1 cellular context compared by ENCODE assay signal in the genomic region with DNA sequence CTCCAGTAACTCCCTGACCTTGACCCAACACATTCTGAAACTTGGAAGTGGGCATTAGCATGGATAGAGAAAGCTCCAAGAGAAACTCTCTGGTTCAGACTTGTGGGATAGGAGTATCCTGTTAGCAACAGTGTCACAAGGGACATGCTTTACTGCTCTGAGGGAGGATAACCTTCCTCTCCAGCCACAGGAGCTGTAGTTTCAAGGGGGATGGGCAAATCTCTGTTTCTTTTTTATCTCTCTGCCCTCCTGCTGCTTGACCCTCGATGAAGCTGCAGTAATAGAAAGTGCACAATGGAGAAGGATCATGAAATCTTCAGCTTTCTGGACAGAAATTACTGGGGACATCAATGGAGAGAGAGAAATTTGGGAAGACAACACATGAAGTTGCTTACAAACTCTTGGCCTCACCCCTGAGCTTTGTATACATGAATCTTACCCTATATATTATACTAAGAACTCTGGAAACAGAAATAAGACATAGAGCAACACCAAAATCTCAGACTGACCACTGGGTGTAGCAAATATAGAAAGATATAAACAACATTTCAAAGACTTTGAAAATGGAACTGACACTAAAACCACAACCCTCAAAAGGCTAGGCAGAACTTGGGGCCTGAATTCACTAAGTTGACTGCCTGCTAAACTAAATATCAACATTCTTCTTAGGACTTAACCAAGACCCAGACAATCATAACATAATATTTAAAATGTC.
TF ChIP-seq lines count a peak whose summit lies in the region.

No MANE protein-coding gene starts in this region.

TF ChIP-seq in H1, 55 proteins besides CTCF, POLR2A, EP300 and RAD21 (continued from another document):
- no peak for TF ChIP-seq TEAD4 (IDR thresholded peaks at IDR 0.05; ENCODE audit: low read depth, low read length)
- TF ChIP-seq CHD2 (IDR thresholded peaks at IDR 0.05; ENCODE audit: low read length): no peak
- no peak for TF ChIP-seq JUND (IDR thresholded peaks at IDR 0.05; ENCODE audit: low read length)
- TF ChIP-seq BCL11A (IDR thresholded peaks at IDR 0.05; ENCODE audit: low read depth in 2 of 2, low read length in 2 of 2): no peak
- no peak for TF ChIP-seq NRF1 (IDR thresholded peaks at IDR 0.05; ENCODE audit: low read depth, low read length)
- TF ChIP-seq HDAC2 (IDR thresholded peaks at IDR 0.05; ENCODE audit: borderline replicate concordance in 1 of 2, low read depth in 2 of 2, low read length in 2 of 2): no peak
- no peak for TF ChIP-seq ASH2L (IDR thresholded peaks at IDR 0.05; ENCODE audit: low read length)
- no peak for TF ChIP-seq CHD1 (IDR thresholded peaks at IDR 0.05; ENCODE audit: low read depth, low read length)
- TF ChIP-seq KDM1A (IDR thresholded peaks at IDR 0.05; ENCODE audit: borderline replicate concordance, low read length): no peak
- no peak for TF ChIP-seq MAFK (IDR thresholded peaks at IDR 0.05; ENCODE audit: low read depth, low read length)
- TF ChIP-seq MAX (IDR thresholded peaks at IDR 0.05): no peak
- no peak for TF ChIP-seq POU5F1 (IDR thresholded peaks at IDR 0.05; ENCODE audit: low read depth, low read length)
TF ChIP-seq in H1: peak in this region for 0.
